ENCODE assay signal across 8 cellular contexts in the genomic region with DNA sequence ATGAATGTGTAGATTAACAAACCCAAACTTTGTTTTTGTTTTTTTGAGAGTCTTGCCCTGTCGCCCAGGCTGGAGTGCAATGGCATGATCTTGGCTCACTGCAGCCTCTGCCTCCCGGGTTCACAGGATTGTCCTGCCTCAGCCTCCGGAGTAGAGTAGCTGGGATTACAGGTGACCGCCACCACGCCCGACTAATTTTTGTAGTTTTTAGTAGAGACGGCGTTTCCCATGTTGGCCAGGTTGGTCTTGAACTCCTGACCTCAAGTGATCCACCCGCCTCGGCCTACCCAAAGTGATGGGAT. TPM values are rescaled to one million over a fixed set of nuclear protein-coding genes. Genes with fewer than 3 reads are reported as not detected.
A peak's percentile ranks its signal among the peaks of the same experiment; 100 is the strongest.
DNase-seq lines count a peak whose midpoint lies in the region; ATAC-seq and TF ChIP-seq lines count a peak whose summit lies in the region.
"Not testable (repeated sequence)": the region's sequence is repeated elsewhere in the genome, so short reads cannot be mapped to it uniquely, and the experiment has no call there.

No MANE protein-coding gene starts in this region.

- not testable (repeated sequence) for TF ChIP-seq CTCF in C4-2B (conservative IDR thresholded peaks at IDR 0.05); IMR-90 (conservative IDR thresholded peaks at IDR 0.05; ENCODE audit: low read depth, low read length); VCaP (conservative IDR thresholded peaks at IDR 0.05); astrocyte of the cerebellum (IDR thresholded peaks at IDR 0.05; ENCODE audit: low read depth, low read length, missing control alignments); left lung (IDR thresholded peaks at IDR 0.05); osteoblast (IDR thresholded peaks at IDR 0.05; ENCODE audit: extremely low read depth, low read depth, low read length); thoracic aorta (IDR thresholded peaks at IDR 0.05)

- H3K23ac ChIP-seq in IMR-90 (ENCODE audit: low read depth, low read length), result not testable (repeated sequence)

- H3K4ac ChIP-seq in IMR-90 (ENCODE audit: low read depth, low read length), result peak overlapping the region; percentile 67

- not testable (repeated sequence) for TF ChIP-seq POLR2A in IMR-90 (IDR thresholded peaks at IDR 0.05; ENCODE audit: low read depth, low read length)

- peak overlapping the region; percentile 49; the same call in 1 of the 2 replicates for H4K91ac ChIP-seq in IMR-90 (ENCODE audit: insufficient read depth, low read depth, low read length)

- H3K79me2 ChIP-seq in osteoblast (ENCODE audit: insufficient read depth, low read length), result peaks cover 39% of the 10 kb centered on the region

- H3K27me3 ChIP-seq in IMR-90 (ENCODE audit: control insufficient read depth, insufficient read depth, low read length); esophagus (ENCODE audit: control insufficient read depth in 1 of 2, insufficient read depth in 2 of 2, low read length in 2 of 2); left lung; osteoblast (ENCODE audit: insufficient read depth, low read length); thoracic aorta (replicated peaks; ENCODE audit: insufficient read depth): not testable (repeated sequence)

- POLR2A ChIA-PET in IMR-90 (lab: Charles Lee; ENCODE audit: unreplicated experiment), result interaction anchor here (0.9 kb wide), 1 partner anchor 54 kb away, joined by 11 read pairs; no protein-coding TSS in a partner anchor

- peak overlapping the region; percentile 67; the same call in 1 of the 2 replicates for H3K56ac ChIP-seq in IMR-90 (ENCODE audit: extremely low read depth, insufficient read depth, low read length)

- dilution Hi-C loops in IMR-90 (cut with HindIII; ENCODE audit: low sequenced_read_pairs, unreplicated experiment), result not testable (repeated sequence)

- H3K36me3 ChIP-seq in IMR-90 (ENCODE audit: control insufficient read depth, insufficient read depth, low read length); esophagus (ENCODE audit: control insufficient read depth in 2 of 2, insufficient read depth in 2 of 2, low read length in 1 of 2); thoracic aorta: not testable (repeated sequence)
- H3K36me3 ChIP-seq in left lung (peaks cover 0 to 30% of the 10 kb centered on the region in 2 donors), osteoblast (ENCODE audit: insufficient read depth, low read length) (peaks cover 23% of the 10 kb centered on the region)

- not testable (repeated sequence) for H4K20me1 ChIP-seq in IMR-90 (ENCODE audit: insufficient read depth, low read length); osteoblast (ENCODE audit: insufficient read depth, low read length)

- not testable (repeated sequence) for ATAC-seq in IMR-90 (ENCODE audit: low read depth); left lung; thoracic aorta (ENCODE audit: insufficient number of reproducible peaks, low FRiP score, low read depth)

- DNase-seq in IMR-90; astrocyte of the cerebellum (ENCODE audit: low read depth); left lung; osteoblast (ENCODE audit: insufficient read length, low spot score, missing footprints); thoracic aorta (ENCODE audit: low spot score): not testable (repeated sequence)

- H2AK9ac ChIP-seq in IMR-90 (replicated peaks; ENCODE audit: low read depth, low read length, poor library complexity), result not testable (repeated sequence)

- H2BK120ac ChIP-seq in IMR-90 (ENCODE audit: low read depth, low read length), result peak overlapping the region; percentile 16; the same call in 1 of the 2 replicates

- H2BK15ac ChIP-seq in IMR-90 (ENCODE audit: low read depth, low read length), result peak overlapping the region; percentile 51; the same call in 1 of the 3 replicates

- CTCF ChIA-PET in IMR-90 (lab: Yijun Ruan, JAX), result interaction anchor here (0.8 kb wide), 1 partner anchor 45 kb away, joined by 3 read pairs; no protein-coding TSS in a partner anchor

- H2AFZ ChIP-seq in IMR-90 (replicated peaks; ENCODE audit: low read length, poor library complexity), result peak overlapping the region; percentile 86
- peak overlapping the region; percentile 68 for H2AFZ ChIP-seq in osteoblast (ENCODE audit: low read length)

- H2AK5ac ChIP-seq in IMR-90 (ENCODE audit: low read depth, low read length), result peak overlapping the region; percentile 54; the same call in 1 of the 2 replicates

- not testable (repeated sequence) for H3K9me3 ChIP-seq in IMR-90 (ENCODE audit: control insufficient read depth, insufficient read depth, low read length); esophagus (ENCODE audit: control insufficient read depth in 2 of 2, insufficient read depth in 1 of 2, low read depth in 1 of 2, low read length in 1 of 2); left lung; osteoblast (ENCODE audit: low read depth, low read length); thoracic aorta

- peak overlapping the region; percentile 7; the same call in 1 of the 2 replicates for H3K14ac ChIP-seq in IMR-90 (replicated peaks; ENCODE audit: low read depth, low read length)

- H3K4me3 ChIP-seq in IMR-90 (ENCODE audit: insufficient read depth, low read depth, low read length) (peak overlapping the region; percentile 96), astrocyte of the cerebellum (ENCODE audit: low read depth, low read length) (peak overlapping the region; percentile 98), esophagus (ENCODE audit: low read depth in 1 of 2, low read length in 2 of 2) (peak overlapping the region; percentile 71 to 95), left lung (peak overlapping the region; percentile 94 to 96), osteoblast (ENCODE audit: insufficient read depth, low read length) (peak overlapping the region; percentile 100), thoracic aorta (peak overlapping the region; percentile 100)

- not testable (repeated sequence) for TF ChIP-seq RAD21 in IMR-90 (IDR thresholded peaks at IDR 0.05; ENCODE audit: low read length)

- peak overlapping the region; percentile 73 for H2BK5ac ChIP-seq in IMR-90 (ENCODE audit: low read depth, low read length, poor library complexity, severe bottlenecking)

- not testable (repeated sequence) for BruUV-seq in IMR-90 (replicated peaks; lab: Mats Ljungman, UMichigan)

- H2BK20ac ChIP-seq in IMR-90 (ENCODE audit: low read depth, low read length), result not testable (repeated sequence)

- H3K27ac ChIP-seq in C4-2B (peak overlapping the region; percentile 99), IMR-90 (ENCODE audit: insufficient read depth, low read length) (peak overlapping the region; percentile 90), VCaP (peak overlapping the region; percentile 100), esophagus (ENCODE audit: low read depth in 2 of 2, low read length in 1 of 2) (peak overlapping the region; percentile 99 to 100), left lung (peak overlapping the region; percentile 99), osteoblast (ENCODE audit: low read depth, low read length) (peak overlapping the region; percentile 98), thoracic aorta (peak overlapping the region; percentile 99 to 100)

- H3K18ac ChIP-seq in IMR-90 (ENCODE audit: low read depth, low read length), result peak overlapping the region; percentile 84; the same call in 1 of the 2 replicates

- not testable (repeated sequence) for H3K79me1 ChIP-seq in IMR-90 (ENCODE audit: low read depth in 1 of 2, low read length in 2 of 2)

- H3K4me1 ChIP-seq in IMR-90 (ENCODE audit: control insufficient read depth, insufficient read depth, low read length); esophagus (ENCODE audit: control insufficient read depth in 2 of 2, insufficient read depth in 2 of 2, low read length in 1 of 2); osteoblast (ENCODE audit: insufficient read depth, low read length): not testable (repeated sequence)
- H3K4me1 ChIP-seq in left lung (peaks cover 3 to 42% of the 10 kb centered on the region in 2 donors), thoracic aorta (ENCODE audit: control insufficient read depth in 1 of 2, low read depth in 2 of 2) (peaks cover 13 to 22% of the 10 kb centered on the region in 2 donors)

- H3K4me2 ChIP-seq in IMR-90 (ENCODE audit: low read depth, low read length) (peak overlapping the region; percentile 72), osteoblast (ENCODE audit: insufficient read depth, low read length) (peak overlapping the region; percentile 91)

- H4K8ac ChIP-seq in IMR-90 (ENCODE audit: low read depth in 2 of 2, low read length in 2 of 2), result peak overlapping the region; percentile 51 to 60

- not testable (repeated sequence) for H3K9me1 ChIP-seq in IMR-90 (ENCODE audit: insufficient read depth, low read length)

- peak overlapping the region; percentile 86 for H3K9ac ChIP-seq in IMR-90 (ENCODE audit: low read depth, low read length)

- in situ Hi-C loops in IMR-90 (cut with MboI; ENCODE audit: low sequenced_read_pairs); astrocyte of the cerebellum (cut with HindIII; ENCODE audit: low sequenced_read_pairs): not testable (repeated sequence)

- 0% methylated on average over 2 of the region's 10 CpGs; no CpG with 5 or more reads in 1 of the 2 experiments for WGBS in IMR-90 (ENCODE audit: extremely low coverage in 2 of 2, insufficient read length in 1 of 2), 2 experiments
- WGBS in esophagus, 2 donors, result 9 to 11% methylated on average over 10 of the region's 10 CpGs

- intact Hi-C loops in IMR-90 (cut with micrococcal nuclease), result loop anchor here (1.0 to 10.0 kb wide), 4 partner anchors 75 to 765 kb away; a partner anchor contains a TSS
- intact Hi-C loops in left lung (cut with DNase I), result not testable (repeated sequence)

- peak overlapping the region; percentile 44 for H4K5ac ChIP-seq in IMR-90 (ENCODE audit: low read depth, low read length)

RNA-seq across cellular contexts. Expression of a gene that starts 0.8 kb away (rescaled TPM):
- total RNA-seq in IMR-90 (2012; rRNA removed), result 196 and 235 TPM in 2 replicates
- polyA plus RNA-seq in IMR-90 (2012; rRNA removed), result 21.0 and 21.9 TPM in 2 replicates
- polyA plus RNA-seq in IMR-90 (2012; cell fraction: cytosol; rRNA removed), result 10.1 and 22.8 TPM in 2 replicates
- 11.7 and 38.6 TPM in 2 replicates for polyA plus RNA-seq in IMR-90 (2012; cell fraction: nucleus; rRNA removed; ENCODE audit: low replicate concordance)
- polyA plus RNA-seq in esophagus, result 10 to 100 TPM; 21.9 to 93.4 TPM
- total RNA-seq in left lung, result 100 to 1,000 TPM; 136 to 174 TPM
- total RNA-seq in osteoblast, result 189 and 225 TPM in 2 replicates
- total RNA-seq in thoracic aorta, result 100 to 1,000 TPM in 1 of 2 donors, 10 to 100 TPM in 1; 62.0 to 101 TPM
